27 cellular contexts compared by ENCODE assay signal in the genomic region with DNA sequence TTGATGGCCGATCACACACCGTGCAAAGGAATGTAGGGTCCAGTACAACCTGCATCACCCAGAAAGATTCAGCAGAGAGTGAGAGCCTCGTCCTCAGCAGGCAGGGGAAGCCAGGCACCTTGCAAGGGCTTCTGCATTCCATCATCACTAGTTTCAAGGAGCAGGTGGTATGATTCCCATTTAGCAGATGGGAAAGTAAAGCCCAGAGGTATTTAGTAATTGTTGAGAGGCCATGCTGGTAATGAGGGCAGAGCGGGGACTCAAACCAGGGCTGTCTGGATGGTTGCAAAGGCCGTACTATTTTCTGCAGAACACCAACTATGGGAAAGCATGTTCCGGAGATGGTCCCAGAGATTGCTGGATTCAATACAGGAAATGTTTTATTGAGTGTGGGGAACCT.
DNase-seq lines count a peak whose midpoint lies in the region; ATAC-seq, FAIRE-seq and TF ChIP-seq lines count a peak whose summit lies in the region.
"Had no signal": no experiment of that assay in that cellular context is flagged by ENCODE, and none has a peak within 500 bp of the region (broad histone marks: within the 10 kb centered on the region; RNA-seq: fewer than 3 reads in every experiment).

No MANE protein-coding gene starts in this region.

- H3K9me1 ChIP-seq in K562 (ENCODE audit: control insufficient read depth, insufficient read depth, low read length), result no peaks in the 10 kb centered on the region

- TF ChIP-seq POLR2A in breast epithelium (IDR thresholded peaks at IDR 0.05), result no peak
- TF ChIP-seq POLR2A in K562 (conservative IDR thresholded peaks at IDR 0.05), result no peak

- H3K27me3 ChIP-seq in breast epithelium (no peaks in the 10 kb centered on the region), K562 (ENCODE audit: control insufficient read depth in 2 of 2, insufficient read depth in 2 of 2, low read length in 2 of 2) (peaks cover 17 to 37% of the 10 kb centered on the region in 2 experiments)
- H3K27me3 ChIP-seq: cardiac muscle cell, hepatocyte had no signal

- no peak overlapping the region for H3K4me2 ChIP-seq in K562 (ENCODE audit: insufficient read depth, low read length)
- H3K4me2 ChIP-seq: hepatocyte had no signal

- peaks cover 0 to 4% of the 10 kb centered on the region in 2 donors for H3K4me1 ChIP-seq in breast epithelium
- peaks cover 2 to 3% of the 10 kb centered on the region in 2 experiments; a peak in 3 of 5 replicates for H3K4me1 ChIP-seq in K562 (replicated peaks in 1 of 2; ENCODE audit: control insufficient read depth in 2 of 2, insufficient read depth in 2 of 2, low read length in 2 of 2)

- H3K4me3 ChIP-seq in breast epithelium, result no peak overlapping the region
- no peak overlapping the region for H3K4me3 ChIP-seq in K562
- H3K4me3 ChIP-seq: cardiac muscle cell, hepatocyte had no signal

- no peak for ATAC-seq in K562
- no peak for ATAC-seq in stimulated activated memory B cell treated with anti-CD40 and anti-IgM and Interleukin-4, amounts not matched to agents 10 μg/mL and 1 μg/mL and 100 μg/mL, for 72 hours
- ATAC-seq in GM21367 (IDR thresholded peaks at IDR 0.05; ENCODE audit: unreplicated experiment), result no peak
- no peak for ATAC-seq in GM19452 (IDR thresholded peaks at IDR 0.05; ENCODE audit: unreplicated experiment)
- ATAC-seq: activated CD4-positive, alpha-beta T cell treated with anti-CD3 and anti-CD28 coated beads for 36 hours; activated naive CD4-positive, alpha-beta T cell treated with anti-CD3 and anti-CD28 coated beads, Interleukin-2, amount 50 U/mL, for 72 hours had no signal

- no peak overlapping the region for H3K4me3 Mint-ChIP-seq in MCF 10A (ENCODE audit: unreplicated experiment)
- H3K4me3 Mint-ChIP-seq in stimulated activated memory B cell treated with anti-CD40 and anti-IgM and Interleukin-4, amounts not matched to agents 10 μg/mL and 1 μg/mL and 100 μg/mL, for 72 hours, result no peak overlapping the region
- H3K4me3 Mint-ChIP-seq: activated CD4-positive, alpha-beta T cell treated with anti-CD3 and anti-CD28 coated beads for 36 hours; CD4-positive, alpha-beta T cell; neural crest cell had no signal

- H3K27me3 Mint-ChIP-seq in MCF 10A (ENCODE audit: insufficient read depth, unreplicated experiment), result no peaks in the 10 kb centered on the region
- no peaks in the 10 kb centered on the region for H3K27me3 Mint-ChIP-seq in stimulated activated memory B cell treated with anti-CD40 and anti-IgM and Interleukin-4, amounts not matched to agents 10 μg/mL and 1 μg/mL and 100 μg/mL, for 72 hours

- TF ChIP-seq EP300 in K562 (IDR thresholded peaks at IDR 0.05; ENCODE audit: low read length), result no peak

- peaks cover 24% of the 10 kb centered on the region for H3K4me1 Mint-ChIP-seq in MCF 10A (ENCODE audit: insufficient read depth, unreplicated experiment)
- peaks cover 40% of the 10 kb centered on the region for H3K4me1 Mint-ChIP-seq in stimulated activated memory B cell treated with anti-CD40 and anti-IgM and Interleukin-4, amounts not matched to agents 10 μg/mL and 1 μg/mL and 100 μg/mL, for 72 hours

- no peaks in the 10 kb centered on the region for H3K36me3 ChIP-seq in breast epithelium
- no peaks in the 10 kb centered on the region for H3K36me3 ChIP-seq in K562 (ENCODE audit: control insufficient read depth, insufficient read depth, low read length)
- H3K36me3 ChIP-seq: cardiac muscle cell had no signal

- DNase-seq in breast epithelium (ENCODE audit: low spot score in 2 of 2), result no peak
- no peak for DNase-seq in MCF 10A (ENCODE audit: unreplicated experiment)
- no peak for DNase-seq in K562 (ENCODE audit: extremely low read depth in 1 of 4, low spot score in 3 of 4)
- peak; percentile 2 for DNase-seq in mesenteric fat pad (ENCODE audit: low spot score)
- no peak for DNase-seq in germinal center (ENCODE audit: low spot score)
- DNase-seq: activated CD4-positive, alpha-beta T cell treated with anti-CD3 and anti-CD28 coated beads for 36 hours; activated effector memory CD4-positive, alpha-beta T cell treated with Interleukin-2 at 50 U/mL for 16 hours; activated T-cell treated with anti-CD3 and anti-CD28 coated beads for 4 hours; CD4-positive, alpha-beta T cell; foreskin melanocyte; mammary epithelial cell; NCI-H1048; NCI-H446; NCI-H774; stimulated activated CD4-positive, alpha-beta T cell treated with anti-CD3 and anti-CD28 coated beads, Interleukin-4, amount 100 ng/mL, for 4 hours; substantia nigra; T1000 had no signal

- CTCF ChIA-PET in MCF 10A (lab: Yijun Ruan, JAX), result interaction anchor here (0.9 kb wide), 1 partner anchor 123 kb away, joined by 3 read pairs; no protein-coding TSS in a partner anchor
- CTCF ChIA-PET in K562 (lab: Yijun Ruan, JAX; ENCODE audit: low intra/inter-chr PET ratio), result no interaction called here

- peak overlapping the region; percentile 25 to 77 for H3K27ac ChIP-seq in breast epithelium
- H3K27ac ChIP-seq in K562 (ENCODE audit: extremely low read depth, low read depth, low read length), result no peak overlapping the region
- H3K27ac ChIP-seq: 22Rv1, cardiac muscle cell, hepatocyte, VCaP had no signal

- WGBS in K562 (ENCODE audit: insufficient coverage, low coverage, missing lambda C conversion rate), result 19% methylated on average over 6 of the region's 6 CpGs

- intact Hi-C loops in breast epithelium (cut with DNase I; ENCODE audit: low total_unique reads), result no loop called here
- intact Hi-C loops in MCF 10A (cut with micrococcal nuclease), result no loop called here
- intact Hi-C loops in K562 (cut with micrococcal nuclease), result no loop called here

- no peak for TF ChIP-seq RAD21 in K562 (CRISPR knock-in tag; conservative IDR thresholded peaks at IDR 0.05 in 1 of 2, IDR thresholded peaks at IDR 0.05 in 1 of 2)

- H3K27ac Mint-ChIP-seq in MCF 10A (ENCODE audit: low read depth, unreplicated experiment), result no peak overlapping the region
- peak overlapping the region; percentile 25 for H3K27ac Mint-ChIP-seq in stimulated activated memory B cell treated with anti-CD40 and anti-IgM and Interleukin-4, amounts not matched to agents 10 μg/mL and 1 μg/mL and 100 μg/mL, for 72 hours
- H3K27ac Mint-ChIP-seq: activated CD4-positive, alpha-beta T cell treated with anti-CD3 and anti-CD28 coated beads for 36 hours; activated naive CD4-positive, alpha-beta T cell treated with anti-CD3 and anti-CD28 coated beads, Interleukin-2, amount 50 U/mL, for 72 hours; CD4-positive, alpha-beta T cell had no signal

- no peak overlapping the region for H3K9ac ChIP-seq in K562 (ENCODE audit: insufficient read depth in 1 of 2, low read depth in 2 of 2, low read length in 2 of 2)

- H3K9me3 ChIP-seq in breast epithelium (no peaks in the 10 kb centered on the region), K562 (replicated peaks; ENCODE audit: control insufficient read depth, insufficient read depth, low read depth, low read length) (no peaks in the 10 kb centered on the region)

- no peak for FAIRE-seq in K562 (lab: Jason Lieb, UNC)
- FAIRE-seq: endometrium had no signal

- POLR2A ChIA-PET in MCF 10A (lab: Yijun Ruan, JAX), result interaction anchor here (1.6 kb wide), 1 partner anchor 8 kb away, joined by 5 read pairs; no protein-coding TSS in a partner anchor
- POLR2A ChIA-PET in K562 (lab: Yijun Ruan, JAX), result no interaction called here

- TF ChIP-seq CTCF in breast epithelium (IDR thresholded peaks at IDR 0.05) (no peak), MCF 10A (IDR thresholded peaks at IDR 0.05; ENCODE audit: unreplicated experiment) (no peak), K562 (IDR thresholded peaks at IDR 0.05 in 2 of 3, conservative IDR thresholded peaks at IDR 0.05 in 1 of 3; ENCODE audit: insufficient read depth in 2 of 3, low read depth in 1 of 3, low read length in 3 of 3) (no peak)

- H3K79me2 ChIP-seq in K562 (ENCODE audit: control insufficient read depth, insufficient read depth, low read length), result no peaks in the 10 kb centered on the region
- H3K79me2 ChIP-seq: hepatocyte had no signal

- H2AFZ ChIP-seq in K562 (ENCODE audit: low read depth, low read length), result no peak overlapping the region
- H2AFZ ChIP-seq: hepatocyte had no signal

- no peaks in the 10 kb centered on the region for H3K36me3 Mint-ChIP-seq in MCF 10A (ENCODE audit: insufficient read depth, unreplicated experiment)
- H3K36me3 Mint-ChIP-seq in stimulated activated memory B cell treated with anti-CD40 and anti-IgM and Interleukin-4, amounts not matched to agents 10 μg/mL and 1 μg/mL and 100 μg/mL, for 72 hours, result no peaks in the 10 kb centered on the region
- H3K36me3 Mint-ChIP-seq: activated naive CD4-positive, alpha-beta T cell treated with anti-CD3 and anti-CD28 coated beads, Interleukin-2, amount 50 U/mL, for 72 hours had no signal

- BruUV-seq in MCF 10A (replicated peaks; lab: Mats Ljungman, UMichigan), result no TSS peak
- no TSS peak for BruUV-seq in K562 (replicated peaks; lab: Mats Ljungman, UMichigan)

- no peaks in the 10 kb centered on the region for H3K9me3 Mint-ChIP-seq in MCF 10A (ENCODE audit: unreplicated experiment)
- no peaks in the 10 kb centered on the region for H3K9me3 Mint-ChIP-seq in stimulated activated memory B cell treated with anti-CD40 and anti-IgM and Interleukin-4, amounts not matched to agents 10 μg/mL and 1 μg/mL and 100 μg/mL, for 72 hours
- H3K9me3 Mint-ChIP-seq: activated naive CD4-positive, alpha-beta T cell treated with anti-CD3 and anti-CD28 coated beads, Interleukin-2, amount 50 U/mL, for 72 hours; CD4-positive, alpha-beta T cell; neural crest cell had no signal

- in situ Hi-C loops in K562 (cut with MboI), result no loop called here

- H4K20me1 ChIP-seq in K562 (replicated peaks; ENCODE audit: control insufficient read depth, insufficient read depth, low read length), result 0 out of 2 replicates have a peak, but pooled peaks cover 4% of the 10 kb centered on the region

TF ChIP-seq in K562, 482 proteins besides CTCF, POLR2A, EP300 and RAD21 (continues in another document):
- TF ChIP-seq RBM14 (IDR thresholded peaks at IDR 0.05; ENCODE audit: borderline replicate concordance, insufficient read depth, low read depth, low read length) (no peak), ZNF717 (CRISPR knock-in tag; IDR thresholded peaks at IDR 0.05) (no peak), TCFL5 (CRISPR knock-in tag; conservative IDR thresholded peaks at IDR 0.05) (no peak), ELF2 (CRISPR knock-in tag; IDR thresholded peaks at IDR 0.05) (no peak), KDM1A (IDR thresholded peaks at IDR 0.05) (peak in 1 of 2 experiments; percentile 32; a peak in 1 of 4 replicates), JUNB (CRISPR knock-in tag; conservative IDR thresholded peaks at IDR 0.05) (no peak)
